In genomic region chrX:48006688-48007087, GRCh38 we compare ENCODE assay signal across 4 cellular contexts. TPM values are rescaled to one million over a fixed set of nuclear protein-coding genes. Genes with fewer than 3 reads are reported as not detected.
"Had no signal": no experiment of that assay in that cellular context is flagged by ENCODE, and none has a peak within 500 bp of the region (broad histone marks: within the 10 kb centered on the region; RNA-seq: fewer than 3 reads in every experiment).

SPACA5 (plus strand) TSS chrX:48006988; CDS start chrX:48007803, 815 bp downstream.

RNA-seq across cellular contexts. Expression of gene SPACA5, which starts in this region (rescaled TPM):
- total RNA-seq: LHCN-M2, M059J, MCF 10A, NCI-H460 had no signal
